Comparison of ENCODE assay signal across 1 cellular context in genomic region chr16:71808593-71809449, GRCh38.
TF ChIP-seq lines count a peak whose summit lies in the region.

Gene AP1G1 (minus strand): TSS chr16:71808834. CDS start chr16:71789479, 19,355 bp downstream.

TF ChIP-seq in K562, 482 proteins besides CTCF, POLR2A, EP300 and RAD21 (continued from another document and continues in another):
- no peak for TF ChIP-seq ZNF57 (CRISPR knock-in tag; IDR thresholded peaks at IDR 0.05)
- TF ChIP-seq ILF3 (IDR thresholded peaks at IDR 0.05; ENCODE audit: borderline replicate concordance), result peak; percentile 42; the same call in 1 of the 2 replicates
- TF ChIP-seq BDP1 (IDR thresholded peaks at IDR 0.05; ENCODE audit: insufficient read depth, insufficient read length), result no peak
- no peak for TF ChIP-seq SRSF9 (IDR thresholded peaks at IDR 0.05; ENCODE audit: borderline replicate concordance, low read depth, low read length)
- TF ChIP-seq CTCFL (IDR thresholded peaks at IDR 0.05; ENCODE audit: borderline replicate concordance, insufficient read depth, low read depth, low read length, poor library complexity, severe bottlenecking), result no peak
- peak; percentile 94 for TF ChIP-seq RBBP5 (IDR thresholded peaks at IDR 0.05; ENCODE audit: borderline replicate concordance, insufficient read depth, low read length, poor library complexity, severe bottlenecking)
- 0 out of 2 replicates have a peak, but pooled peaks have one; percentile 19 for TF ChIP-seq RNF2 (IDR thresholded peaks at IDR 0.05)
- TF ChIP-seq E2F6 (IDR thresholded peaks at IDR 0.05; ENCODE audit: borderline replicate concordance in 1 of 2, extremely low read depth in 1 of 2, insufficient read depth in 1 of 2, insufficient read length in 1 of 2, low read depth in 1 of 2, low read length in 1 of 2, poor library complexity in 1 of 2, severe bottlenecking in 1 of 2), result peak in 1 of 2 experiments; percentile 21
- no peak for TF ChIP-seq HMGN3 (IDR thresholded peaks at IDR 0.05; ENCODE audit: borderline replicate concordance, extremely low read depth, insufficient read length, low read depth, low read length)
- no peak for TF ChIP-seq ARHGAP35 (IDR thresholded peaks at IDR 0.05; ENCODE audit: partially characterized antibody)
- TF ChIP-seq STAT5B (CRISPR knock-in tag; IDR thresholded peaks at IDR 0.05), result no peak
- TF ChIP-seq DMBX1 (CRISPR knock-in tag; IDR thresholded peaks at IDR 0.05; ENCODE audit: borderline replicate concordance), result peak; percentile 16; the same call in 1 of the 2 replicates
- TF ChIP-seq ZNF274 (IDR thresholded peaks at IDR 0.05; ENCODE audit: borderline replicate concordance, low read depth, low read length), result no peak
- TF ChIP-seq FOS (IDR thresholded peaks at IDR 0.05; ENCODE audit: extremely low read depth, insufficient read length), result no peak
- no peak; the same call in 1 of the 2 replicates for TF ChIP-seq ZNF436 (CRISPR knock-in tag; IDR thresholded peaks at IDR 0.05)
- no peak for TF ChIP-seq ZNF695 (CRISPR knock-in tag; IDR thresholded peaks at IDR 0.05)
- TF ChIP-seq ZNF197 (CRISPR knock-in tag; IDR thresholded peaks at IDR 0.05; ENCODE audit: low read depth), result no peak
- no peak for TF ChIP-seq GTF3C2 (IDR thresholded peaks at IDR 0.05; ENCODE audit: borderline replicate concordance, extremely low read depth, insufficient read length)
- no peak for TF ChIP-seq CHD4 (IDR thresholded peaks at IDR 0.05; ENCODE audit: insufficient read depth, insufficient replicate concordance, low read depth, low read length, poor library complexity, severe bottlenecking)
- peak; percentile 81 for TF ChIP-seq GABPB1 (CRISPR knock-in tag; IDR thresholded peaks at IDR 0.05)
- TF ChIP-seq KDM5B (IDR thresholded peaks at IDR 0.05; ENCODE audit: insufficient replicate concordance, low read depth, low read length), result peak; percentile 83
- TF ChIP-seq ZNF639 (CRISPR knock-in tag; conservative IDR thresholded peaks at IDR 0.05 in 1 of 2, IDR thresholded peaks at IDR 0.05 in 1 of 2), result peak in 1 of 2 experiments; percentile 94; a peak in 2 of 4 replicates
- no peak for TF ChIP-seq REST (CRISPR knock-in tag; IDR thresholded peaks at IDR 0.05; ENCODE audit: low read depth)
- TF ChIP-seq NKRF (IDR thresholded peaks at IDR 0.05; ENCODE audit: borderline replicate concordance), result peak; percentile 75; the same call in 1 of the 2 replicates
- peak; percentile 59 for TF ChIP-seq TAL1 (IDR thresholded peaks at IDR 0.05)
- no peak for TF ChIP-seq ZNF77 (CRISPR knock-in tag; IDR thresholded peaks at IDR 0.05)
- peak; percentile 75 to 94; a peak in 2 of 4 replicates for TF ChIP-seq CSDE1 (IDR thresholded peaks at IDR 0.05)
- peak in 1 of 2 experiments; percentile 77; a peak in 1 of 4 replicates for TF ChIP-seq TEAD1 (CRISPR knock-in tag; IDR thresholded peaks at IDR 0.05)
- peak; percentile 95 for TF ChIP-seq BRD9 (IDR thresholded peaks at IDR 0.05; ENCODE audit: low read depth, partially characterized antibody)
- TF ChIP-seq SMARCA4 (IDR thresholded peaks at IDR 0.05), result no peak; the same call in 1 of the 2 replicates
- no peak for TF ChIP-seq ZSCAN32 (CRISPR knock-in tag; IDR thresholded peaks at IDR 0.05)
- TF ChIP-seq FIP1L1 (IDR thresholded peaks at IDR 0.05; ENCODE audit: low read depth, low read length, poor library complexity, severe bottlenecking), result no peak
- TF ChIP-seq ETV5 (CRISPR knock-in tag; IDR thresholded peaks at IDR 0.05; ENCODE audit: low read depth), result peak; percentile 66
- no peak for TF ChIP-seq TSHZ1 (CRISPR knock-in tag; IDR thresholded peaks at IDR 0.05)
- no peak for TF ChIP-seq ZNF277 (CRISPR knock-in tag; IDR thresholded peaks at IDR 0.05; ENCODE audit: borderline replicate concordance)
- peak; percentile 100 for TF ChIP-seq MTA1 (IDR thresholded peaks at IDR 0.05; ENCODE audit: borderline replicate concordance)
- TF ChIP-seq NFYB (IDR thresholded peaks at IDR 0.05; ENCODE audit: extremely low read depth, insufficient read length), result no peak
- no peak for TF ChIP-seq SREBF1 (IDR thresholded peaks at IDR 0.05; ENCODE audit: borderline replicate concordance, low read depth, low read length)
- TF ChIP-seq RCOR1 (IDR thresholded peaks at IDR 0.05; ENCODE audit: borderline replicate concordance in 1 of 2, low read depth in 2 of 2, low read length in 2 of 2), result peak in 1 of 2 experiments; percentile 35; a peak in 1 of 4 replicates
- TF ChIP-seq NEUROD1 (IDR thresholded peaks at IDR 0.05; ENCODE audit: borderline replicate concordance, low read depth, low read length, partially characterized antibody), result no peak
- peak; percentile 90 to 93 for TF ChIP-seq FOXK2 (conservative IDR thresholded peaks at IDR 0.05 in 1 of 2, IDR thresholded peaks at IDR 0.05 in 1 of 2; ENCODE audit: low read depth in 2 of 2)
